Comparison of ENCODE assay signal across 11 cellular contexts in genomic region chr12:96375841-96376249, GRCh38. TPM values are rescaled to one million over a fixed set of nuclear protein-coding genes. Genes with fewer than 3 reads are reported as not detected.
DNase-seq lines count a peak whose midpoint lies in the region; ATAC-seq, FAIRE-seq and TF ChIP-seq lines count a peak whose summit lies in the region.
"Had no signal": no experiment of that assay in that cellular context is flagged by ENCODE, and none has a peak within 500 bp of the region (broad histone marks: within the 10 kb centered on the region; RNA-seq: fewer than 3 reads in every experiment).

No MANE protein-coding gene starts in this region.

- H3K27ac ChIP-seq in heart left ventricle (peak overlapping the region in 10 of 12 donors; percentile 13 to 69 (median 54)), K562 (ENCODE audit: extremely low read depth, low read depth, low read length) (peak overlapping the region; percentile 82), subcutaneous abdominal adipose tissue (ENCODE audit: low read depth, low read length) (peak overlapping the region; percentile 9), smooth muscle cell (ENCODE audit: low read depth) (no peak overlapping the region)
- H3K27ac ChIP-seq: neural progenitor cell had no signal

- H3K9ac ChIP-seq in K562 (ENCODE audit: insufficient read depth in 1 of 2, low read depth in 2 of 2, low read length in 2 of 2) (peak overlapping the region; percentile 49 to 66; a peak in 3 of 4 replicates), subcutaneous abdominal adipose tissue (ENCODE audit: low read length in 5 of 5) (no peak overlapping the region), smooth muscle cell (ENCODE audit: low read depth) (no peak overlapping the region)
- H3K9ac ChIP-seq: neural progenitor cell had no signal

- H3K79me2 ChIP-seq in K562 (ENCODE audit: control insufficient read depth, insufficient read depth, low read length): peaks cover 98% of the 10 kb centered on the region
- peaks cover 98% of the 10 kb centered on the region for H3K79me2 ChIP-seq in smooth muscle cell (ENCODE audit: low read depth)

- H4K20me1 ChIP-seq in K562 (replicated peaks; ENCODE audit: control insufficient read depth, insufficient read depth, low read length) (no peaks in the 10 kb centered on the region), smooth muscle cell (ENCODE audit: low read depth) (peaks cover 98% of the 10 kb centered on the region)

- no peak for TF ChIP-seq POLR2A in heart left ventricle (IDR thresholded peaks at IDR 0.05)
- no peak for TF ChIP-seq POLR2A in K562 (conservative IDR thresholded peaks at IDR 0.05)

- no peak overlapping the region for H3K4me3 ChIP-seq in heart left ventricle
- H3K4me3 ChIP-seq in K562: no peak overlapping the region; the same call in 1 of the 2 replicates
- H3K4me3 ChIP-seq in subcutaneous abdominal adipose tissue (ENCODE audit: low read depth in 1 of 5, low read length in 5 of 5): no peak overlapping the region
- no peak overlapping the region for H3K4me3 ChIP-seq in smooth muscle cell
- no peak overlapping the region for H3K4me3 ChIP-seq in foreskin fibroblast (ENCODE audit: low read depth in 1 of 2, low read length in 2 of 2)
- H3K4me3 ChIP-seq: neural progenitor cell had no signal

- H2AFZ ChIP-seq in K562 (ENCODE audit: low read depth, low read length) (no peak overlapping the region), smooth muscle cell (ENCODE audit: low read depth) (no peak overlapping the region)
- H2AFZ ChIP-seq: neural progenitor cell had no signal

- peaks cover 0 to 8% (median 0%) of the 10 kb centered on the region in 12 donors for H3K9me3 ChIP-seq in heart left ventricle
- no peaks in the 10 kb centered on the region for H3K9me3 ChIP-seq in K562 (replicated peaks; ENCODE audit: control insufficient read depth, insufficient read depth, low read depth, low read length)
- no peaks in the 10 kb centered on the region for H3K9me3 ChIP-seq in subcutaneous abdominal adipose tissue (ENCODE audit: control insufficient read depth in 5 of 5, low read length in 5 of 5)
- no peaks in the 10 kb centered on the region for H3K9me3 ChIP-seq in smooth muscle cell (replicated peaks; ENCODE audit: low read depth)

- TF ChIP-seq CTCF in heart left ventricle (IDR thresholded peaks at IDR 0.05) (no peak), K562 (IDR thresholded peaks at IDR 0.05 in 2 of 3, conservative IDR thresholded peaks at IDR 0.05 in 1 of 3; ENCODE audit: insufficient read depth in 2 of 3, low read depth in 1 of 3, low read length in 3 of 3) (no peak), smooth muscle cell (IDR thresholded peaks at IDR 0.05; ENCODE audit: borderline replicate concordance, insufficient read depth, poor library complexity, severe bottlenecking) (no peak), foreskin fibroblast (IDR thresholded peaks at IDR 0.05; ENCODE audit: low read depth, low read length) (no peak)

- CTCF ChIA-PET in K562 (lab: Yijun Ruan, JAX; ENCODE audit: low intra/inter-chr PET ratio): no interaction called here

- peak; percentile 74 for FAIRE-seq in K562 (lab: Jason Lieb, UNC)

- TF ChIP-seq EP300 in K562 (IDR thresholded peaks at IDR 0.05; ENCODE audit: low read length): peak; percentile 96

- no peak for TF ChIP-seq RAD21 in K562 (CRISPR knock-in tag; conservative IDR thresholded peaks at IDR 0.05 in 1 of 2, IDR thresholded peaks at IDR 0.05 in 1 of 2)

- POLR2A ChIA-PET in K562 (lab: Yijun Ruan, JAX): interaction anchor here (0.6 to 2.1 kb wide), 2 partner anchors 23 to 117 kb away, joined by 3 to 20 read pairs; partner anchors contain the start of gene CDK17

- H3K36me3 ChIP-seq in heart left ventricle: no peaks in the 10 kb centered on the region
- H3K36me3 ChIP-seq in K562 (ENCODE audit: control insufficient read depth, insufficient read depth, low read length): no peaks in the 10 kb centered on the region
- H3K36me3 ChIP-seq in subcutaneous abdominal adipose tissue (ENCODE audit: control insufficient read depth in 5 of 5, insufficient read depth in 5 of 5, low read length in 5 of 5): no peaks in the 10 kb centered on the region
- H3K36me3 ChIP-seq in smooth muscle cell (ENCODE audit: low read depth): no peaks in the 10 kb centered on the region
- H3K36me3 ChIP-seq: neural progenitor cell had no signal

- in situ Hi-C loops in K562 (cut with MboI): no loop called here

- H3K4me2 ChIP-seq in K562 (ENCODE audit: insufficient read depth, low read length): peak overlapping the region; percentile 75
- no peak overlapping the region for H3K4me2 ChIP-seq in smooth muscle cell
- H3K4me2 ChIP-seq: neural progenitor cell had no signal

- no peaks in the 10 kb centered on the region for H3K9me1 ChIP-seq in K562 (ENCODE audit: control insufficient read depth, insufficient read depth, low read length)

- H3K27me3 ChIP-seq in heart left ventricle: no peaks in the 10 kb centered on the region
- H3K27me3 ChIP-seq in K562 (ENCODE audit: control insufficient read depth in 2 of 2, insufficient read depth in 2 of 2, low read length in 2 of 2): no peaks in the 10 kb centered on the region
- H3K27me3 ChIP-seq in subcutaneous abdominal adipose tissue (ENCODE audit: control insufficient read depth in 5 of 5, insufficient read depth in 4 of 5, low read length in 5 of 5): no peaks in the 10 kb centered on the region
- no peaks in the 10 kb centered on the region for H3K27me3 ChIP-seq in smooth muscle cell (ENCODE audit: low read depth)
- H3K27me3 ChIP-seq: neural progenitor cell had no signal

- ATAC-seq in heart left ventricle (peak in 3 of 4 donors; percentile 44 to 62 (median 52)), Right ventricle myocardium inferior (no peak), HG03095 (IDR thresholded peaks at IDR 0.05; ENCODE audit: unreplicated experiment) (peak; percentile 67), K562 (peak; percentile 61)
- ATAC-seq: activated CD8-positive, alpha-beta memory T cell treated with anti-CD3 and anti-CD28 coated beads, Interleukin-2, amount 10 ng/mL, durations not matched to agents 7 days and 5 days had no signal

- DNase-seq in heart left ventricle (no peak), Right ventricle myocardium inferior (ENCODE audit: missing footprints) (no peak), K562 (ENCODE audit: extremely low read depth in 1 of 4, low spot score in 3 of 4) (peak in 3 of 4 experiments; percentile 20 to 65 (median 52)), smooth muscle cell (lab: John Stamatoyannopoulos, UW; ENCODE audit: unreplicated experiment) (no peak), middle frontal gyrus (ENCODE audit: extremely low spot score, low spot score) (no peak), foreskin fibroblast (no peak)
- DNase-seq: activated CD8-positive, alpha-beta memory T cell treated with anti-CD3 and anti-CD28 coated beads, Interleukin-2, amount 10 ng/mL, durations not matched to agents 7 days and 5 days; NCI-H226 had no signal

- H3K4me1 ChIP-seq in heart left ventricle (peaks cover 10 to 69% (median 49%) of the 10 kb centered on the region in 12 donors), K562 (replicated peaks in 1 of 2; ENCODE audit: control insufficient read depth in 2 of 2, insufficient read depth in 2 of 2, low read length in 2 of 2) (peaks cover 13 to 53% of the 10 kb centered on the region in 2 experiments), subcutaneous abdominal adipose tissue (ENCODE audit: control insufficient read depth in 5 of 5, insufficient read depth in 5 of 5, low read length in 5 of 5) (peaks cover 2 to 40% (median 12%) of the 10 kb centered on the region in 5 donors), smooth muscle cell (ENCODE audit: low read depth) (peaks cover 6% of the 10 kb centered on the region)

- intact Hi-C loops in heart left ventricle (cut with DNase I): no loop called here
- intact Hi-C loops in Right ventricle myocardium inferior (cut with DNase I): no loop called here
- intact Hi-C loops in K562 (cut with micrococcal nuclease): loop anchor here (2.0 to 10.0 kb wide), 2 partner anchors 23 to 61 kb away; no protein-coding TSS in a partner anchor

- no TSS peak for BruUV-seq in K562 (replicated peaks; lab: Mats Ljungman, UMichigan)

- H3F3A ChIP-seq in smooth muscle cell (ENCODE audit: low read depth): no peaks in the 10 kb centered on the region

TF ChIP-seq in K562, 482 proteins besides CTCF, POLR2A, EP300 and RAD21 (continues in another document):
- no peak for TF ChIP-seq BRF1 (IDR thresholded peaks at IDR 0.05; ENCODE audit: borderline replicate concordance, extremely low read depth, insufficient read length)

RNA-seq across cellular contexts. Expression of gene CDK17, which starts 24.4 kb away (rescaled TPM):
- total RNA-seq in heart left ventricle: 10 to 100 TPM; 14.3 to 31.7 (median 23.1) TPM
- polyA plus RNA-seq in heart left ventricle: 10 to 100 TPM in 1 of 2 donors, 1 to 10 TPM in 1; 6.7 to 14.5 TPM
- 16.0 TPM for total RNA-seq in Right ventricle myocardium inferior
- total RNA-seq in K562 (2011; cell fraction: chromatin; rRNA removed; ENCODE audit: low replicate concordance): 65.9 and 172 TPM in 2 replicates
- 32.7 and 54.6 TPM in 2 replicates for total RNA-seq in K562 (2011; cell fraction: nucleolus; rRNA removed)
- 69.6 and 109 TPM in 2 replicates for total RNA-seq in K562 (2011; cell fraction: nucleoplasm; rRNA removed)
- total RNA-seq in K562 (2014; rRNA removed): 16.8 and 17.5 TPM in 2 replicates
- total RNA-seq in K562 (2014; rRNA removed; fragmentation: Illumina TruSeq; extraction: Trizol): 33.0 and 40.7 TPM in 2 replicates
- 32.5 and 39.3 TPM in 2 replicates for total RNA-seq in K562 (2015; rRNA removed; fragmentation: Illumina TruSeq; extraction: Trizol)
- total RNA-seq in K562 (2021): 21.1 and 24.6 TPM in 2 replicates
- 18.6 and 21.6 TPM in 2 replicates for polyA plus RNA-seq in K562 (2011; rRNA removed)
- 5.4 and 12.0 TPM in 2 replicates for polyA plus RNA-seq in K562 (2011; cell fraction: cytosol; rRNA removed)
- 18.3 and 30.3 TPM in 2 replicates for polyA plus RNA-seq in K562 (2011; cell fraction: nucleus; rRNA removed)
- polyA plus RNA-seq in K562 (2012): 13.1 and 14.2 TPM in 2 replicates
- 27.8 and 35.1 TPM in 2 replicates for polyA plus RNA-seq in K562 (2014; fragmentation: Illumina TruSeq; extraction: Trizol)
- polyA plus RNA-seq in K562 (2014; fragmentation: Nextera tagmentation; extraction: Ambion mirVana): 1 to 10 TPM; 4.8 to 5.4 TPM
- polyA plus RNA-seq in K562 (2014; rRNA removed): 12.9 and 13.9 TPM in 2 replicates
- 80.0 and 84.5 TPM in 2 replicates for polyA minus RNA-seq in K562 (2011; rRNA and poly(A)+ RNA removed)
- polyA minus RNA-seq in K562 (2011; cell fraction: cytosol; rRNA and poly(A)+ RNA removed): 20.4 and 29.0 TPM in 2 replicates
- 45.0 and 95.5 TPM in 2 replicates for polyA minus RNA-seq in K562 (2011; cell fraction: nucleus; rRNA and poly(A)+ RNA removed)
- total RNA-seq in smooth muscle cell: 49.8 and 54.1 TPM in 2 replicates
- polyA plus RNA-seq in smooth muscle cell: 16.0 and 19.1 TPM in 2 replicates

Comparison
In these comparisons a context has a peak if more than half of its experiments do, and no peak if none do; other contexts are left out.
1. DNase-seq: peak in K562 (3 of 4); none in heart left ventricle (0 of 5), Right ventricle myocardium inferior (single experiment), smooth muscle cell (single experiment), middle frontal gyrus (single experiment) and foreskin fibroblast (0 of 2).
2. H3K9ac ChIP-seq: peak in K562 (2 of 2); none in subcutaneous abdominal adipose tissue (0 of 5) and smooth muscle cell (single experiment).